In the genomic region with DNA sequence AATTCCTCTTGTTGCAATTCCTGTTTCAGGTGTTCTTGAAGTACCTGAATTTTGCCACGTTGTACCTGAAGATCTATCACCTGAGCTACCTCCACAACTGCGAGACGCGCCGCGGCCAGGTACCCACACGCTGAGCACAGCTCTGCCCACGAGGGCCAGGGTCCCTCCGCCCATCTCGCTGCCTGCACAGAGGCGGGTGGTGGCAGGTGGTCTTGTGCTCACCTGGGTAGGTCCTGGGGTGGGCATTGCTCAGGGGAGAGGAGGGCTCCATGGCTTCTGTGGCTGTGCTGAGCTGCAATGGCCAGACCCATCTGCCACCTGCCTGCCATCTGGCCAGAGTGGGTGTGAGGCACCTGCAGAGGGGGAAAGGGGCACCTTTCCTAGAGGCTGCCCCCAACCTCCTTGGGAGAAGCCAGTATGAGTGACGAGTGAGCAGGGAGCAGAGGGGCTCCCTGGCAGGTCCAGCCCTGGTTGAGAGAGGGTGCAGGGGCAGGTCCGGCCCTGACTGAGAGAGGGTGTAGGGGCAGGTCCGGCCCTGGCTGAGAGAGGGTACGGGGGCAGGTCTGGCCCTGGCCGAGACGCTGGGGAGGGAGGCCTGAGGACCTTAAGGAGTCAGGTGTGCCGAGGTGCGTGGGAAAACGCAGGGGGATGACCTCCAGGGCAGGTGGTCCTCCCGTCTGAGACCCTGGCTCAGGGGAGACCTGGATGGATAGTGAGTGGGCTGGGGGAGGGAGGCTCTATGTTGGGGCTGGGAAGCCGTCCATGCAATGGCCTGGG, we compare ENCODE assay signal across 1 cellular context.
TF ChIP-seq lines count a peak whose summit lies in the region.

No MANE protein-coding gene starts in this region.

TF ChIP-seq in HepG2, 621 proteins besides CTCF, POLR2A, EP300 and RAD21:
- no peak for TF ChIP-seq ZBTB3 (CRISPR knock-in tag; IDR thresholded peaks at IDR 0.05; ENCODE audit: borderline replicate concordance, low read depth)
- TF ChIP-seq ZNF546 (CRISPR knock-in tag; conservative IDR thresholded peaks at IDR 0.05): no peak
- no peak for TF ChIP-seq EEA1 (CRISPR knock-in tag; IDR thresholded peaks at IDR 0.05; ENCODE audit: borderline replicate concordance)
- TF ChIP-seq, protein P1, sequence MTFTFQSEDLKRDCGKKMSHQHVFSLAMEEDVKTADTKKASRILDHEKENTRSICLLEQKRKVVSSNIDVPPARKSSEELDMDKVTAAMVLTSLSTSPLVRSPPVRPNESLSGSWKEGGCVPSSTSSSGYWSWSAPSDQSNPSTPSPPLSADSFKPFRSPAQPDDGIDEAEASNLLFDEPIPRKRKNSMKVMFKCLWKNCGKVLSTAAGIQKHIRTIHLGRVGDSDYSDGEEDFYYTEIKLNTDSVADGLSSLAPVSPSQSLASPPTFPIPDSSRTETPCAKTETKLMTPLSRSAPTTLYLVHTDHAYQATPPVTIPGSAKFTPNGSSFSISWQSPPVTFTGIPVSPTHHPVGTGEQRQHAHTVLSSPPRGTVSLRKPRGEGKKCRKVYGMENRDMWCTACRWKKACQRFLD (CRISPR knock-in tag; IDR thresholded peaks at IDR 0.05; ENCODE audit: borderline replicate concordance): no peak
- TF ChIP-seq, protein P2, sequence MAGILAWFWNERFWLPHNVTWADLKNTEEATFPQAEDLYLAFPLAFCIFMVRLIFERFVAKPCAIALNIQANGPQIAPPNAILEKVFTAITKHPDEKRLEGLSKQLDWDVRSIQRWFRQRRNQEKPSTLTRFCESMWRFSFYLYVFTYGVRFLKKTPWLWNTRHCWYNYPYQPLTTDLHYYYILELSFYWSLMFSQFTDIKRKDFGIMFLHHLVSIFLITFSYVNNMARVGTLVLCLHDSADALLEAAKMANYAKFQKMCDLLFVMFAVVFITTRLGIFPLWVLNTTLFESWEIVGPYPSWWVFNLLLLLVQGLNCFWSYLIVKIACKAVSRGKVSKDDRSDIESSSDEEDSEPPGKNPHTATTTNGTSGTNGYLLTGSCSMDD (CRISPR knock-in tag; IDR thresholded peaks at IDR 0.05): no peak
- TF ChIP-seq MAFK (conservative IDR thresholded peaks at IDR 0.05 in 1 of 2, IDR thresholded peaks at IDR 0.05 in 1 of 2; ENCODE audit: low read length in 2 of 2): no peak
- no peak for TF ChIP-seq SOX5 (CRISPR knock-in tag; IDR thresholded peaks at IDR 0.05; ENCODE audit: borderline replicate concordance)
- TF ChIP-seq HIVEP1 (CRISPR knock-in tag; IDR thresholded peaks at IDR 0.05): no peak
- no peak for TF ChIP-seq NR1H2 (CRISPR knock-in tag; IDR thresholded peaks at IDR 0.05; ENCODE audit: borderline replicate concordance, low read depth)
- TF ChIP-seq, protein P3, sequence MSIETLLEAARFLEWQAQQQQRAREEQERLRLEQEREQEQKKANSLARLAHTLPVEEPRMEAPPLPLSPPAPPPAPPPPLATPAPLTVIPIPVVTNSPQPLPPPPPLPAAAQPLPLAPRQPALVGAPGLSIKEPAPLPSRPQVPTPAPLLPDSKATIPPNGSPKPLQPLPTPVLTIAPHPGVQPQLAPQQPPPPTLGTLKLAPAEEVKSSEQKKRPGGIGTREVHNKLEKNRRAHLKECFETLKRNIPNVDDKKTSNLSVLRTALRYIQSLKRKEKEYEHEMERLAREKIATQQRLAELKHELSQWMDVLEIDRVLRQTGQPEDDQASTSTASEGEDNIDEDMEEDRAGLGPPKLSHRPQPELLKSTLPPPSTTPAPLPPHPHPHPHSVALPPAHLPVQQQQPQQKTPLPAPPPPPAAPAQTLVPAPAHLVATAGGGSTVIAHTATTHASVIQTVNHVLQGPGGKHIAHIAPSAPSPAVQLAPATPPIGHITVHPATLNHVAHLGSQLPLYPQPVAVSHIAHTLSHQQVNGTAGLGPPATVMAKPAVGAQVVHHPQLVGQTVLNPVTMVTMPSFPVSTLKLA (IDR thresholded peaks at IDR 0.05): no peak
- TF ChIP-seq, protein P4, sequence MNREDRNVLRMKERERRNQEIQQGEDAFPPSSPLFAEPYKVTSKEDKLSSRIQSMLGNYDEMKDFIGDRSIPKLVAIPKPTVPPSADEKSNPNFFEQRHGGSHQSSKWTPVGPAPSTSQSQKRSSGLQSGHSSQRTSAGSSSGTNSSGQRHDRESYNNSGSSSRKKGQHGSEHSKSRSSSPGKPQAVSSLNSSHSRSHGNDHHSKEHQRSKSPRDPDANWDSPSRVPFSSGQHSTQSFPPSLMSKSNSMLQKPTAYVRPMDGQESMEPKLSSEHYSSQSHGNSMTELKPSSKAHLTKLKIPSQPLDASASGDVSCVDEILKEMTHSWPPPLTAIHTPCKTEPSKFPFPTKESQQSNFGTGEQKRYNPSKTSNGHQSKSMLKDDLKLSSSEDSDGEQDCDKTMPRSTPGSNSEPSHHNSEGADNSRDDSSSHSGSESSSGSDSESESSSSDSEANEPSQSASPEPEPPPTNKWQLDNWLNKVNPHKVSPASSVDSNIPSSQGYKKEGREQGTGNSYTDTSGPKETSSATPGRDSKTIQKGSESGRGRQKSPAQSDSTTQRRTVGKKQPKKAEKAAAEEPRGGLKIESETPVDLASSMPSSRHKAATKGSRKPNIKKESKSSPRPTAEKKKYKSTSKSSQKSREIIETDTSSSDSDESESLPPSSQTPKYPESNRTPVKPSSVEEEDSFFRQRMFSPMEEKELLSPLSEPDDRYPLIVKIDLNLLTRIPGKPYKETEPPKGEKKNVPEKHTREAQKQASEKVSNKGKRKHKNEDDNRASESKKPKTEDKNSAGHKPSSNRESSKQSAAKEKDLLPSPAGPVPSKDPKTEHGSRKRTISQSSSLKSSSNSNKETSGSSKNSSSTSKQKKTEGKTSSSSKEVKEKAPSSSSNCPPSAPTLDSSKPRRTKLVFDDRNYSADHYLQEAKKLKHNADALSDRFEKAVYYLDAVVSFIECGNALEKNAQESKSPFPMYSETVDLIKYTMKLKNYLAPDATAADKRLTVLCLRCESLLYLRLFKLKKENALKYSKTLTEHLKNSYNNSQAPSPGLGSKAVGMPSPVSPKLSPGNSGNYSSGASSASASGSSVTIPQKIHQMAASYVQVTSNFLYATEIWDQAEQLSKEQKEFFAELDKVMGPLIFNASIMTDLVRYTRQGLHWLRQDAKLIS (CRISPR knock-in tag; IDR thresholded peaks at IDR 0.05): no peak
- TF ChIP-seq ZNF230 (CRISPR knock-in tag; IDR thresholded peaks at IDR 0.05): no peak
- TF ChIP-seq ZNF749 (CRISPR knock-in tag; IDR thresholded peaks at IDR 0.05; ENCODE audit: borderline replicate concordance): no peak
